ENCODE assay signal across 27 cellular contexts in genomic region chr6:93304514-93304913, GRCh38.
"Had no signal": no experiment of that assay in that cellular context is flagged by ENCODE, and none has a peak within 500 bp of the region (broad histone marks: within the 10 kb centered on the region; RNA-seq: fewer than 3 reads in every experiment).

No MANE protein-coding gene starts in this region.

- H3K36me3 Mint-ChIP-seq: activated naive CD4-positive, alpha-beta T cell treated with anti-CD3 and anti-CD28 coated beads, Interleukin-2, amount 10 ng/mL, durations not matched to agents 7 days and 5 days; activated naive CD8-positive, alpha-beta T cell treated with anti-CD3 and anti-CD28 coated beads for 36 hours had no signal

- H3K4me3 Mint-ChIP-seq: activated CD4-positive, alpha-beta memory T cell treated with anti-CD3 and anti-CD28 coated beads, Interleukin-2, amount 10 ng/mL, durations not matched to agents 7 days and 5 days; activated CD4-positive, alpha-beta T cell treated with anti-CD3 and anti-CD28 coated beads for 36 hours; activated naive CD4-positive, alpha-beta T cell treated with anti-CD3 and anti-CD28 coated beads, Interleukin-2, amount 10 ng/mL, durations not matched to agents 7 days and 5 days; activated naive CD8-positive, alpha-beta T cell treated with anti-CD3 and anti-CD28 coated beads for 36 hours; activated T-helper 17 cell treated with anti-CD3 and anti-CD28 coated beads, Interleukin-2, amount 50 U/mL, for 72 hours had no signal

- H3K27ac Mint-ChIP-seq: activated CD4-positive, alpha-beta memory T cell treated with anti-CD3 and anti-CD28 coated beads, Interleukin-2, amount 10 ng/mL, durations not matched to agents 7 days and 5 days; activated CD4-positive, alpha-beta T cell treated with anti-CD3 and anti-CD28 coated beads for 36 hours; activated naive CD4-positive, alpha-beta T cell treated with anti-CD3 and anti-CD28 coated beads, Interleukin-2, amount 10 ng/mL, durations not matched to agents 7 days and 5 days; activated naive CD8-positive, alpha-beta T cell treated with anti-CD3 and anti-CD28 coated beads for 36 hours; activated T-helper 17 cell treated with anti-CD3 and anti-CD28 coated beads, Interleukin-2, amount 50 U/mL, for 72 hours had no signal

- H3K9me3 ChIP-seq: SK-N-SH had no signal

- H3K4me2 ChIP-seq: KMS-11, SK-N-SH had no signal

- H3K4me1 Mint-ChIP-seq: activated CD4-positive, alpha-beta memory T cell treated with anti-CD3 and anti-CD28 coated beads, Interleukin-2, amount 10 ng/mL, durations not matched to agents 7 days and 5 days; activated CD4-positive, alpha-beta T cell treated with anti-CD3 and anti-CD28 coated beads for 36 hours; activated naive CD4-positive, alpha-beta T cell treated with anti-CD3 and anti-CD28 coated beads, Interleukin-2, amount 10 ng/mL, durations not matched to agents 7 days and 5 days; activated naive CD8-positive, alpha-beta T cell treated with anti-CD3 and anti-CD28 coated beads for 36 hours; activated T-helper 17 cell treated with anti-CD3 and anti-CD28 coated beads, Interleukin-2, amount 50 U/mL, for 72 hours had no signal

- H3K9ac ChIP-seq: KMS-11, SK-N-SH had no signal

- H3K27me3 Mint-ChIP-seq: activated CD4-positive, alpha-beta memory T cell treated with anti-CD3 and anti-CD28 coated beads, Interleukin-2, amount 10 ng/mL, durations not matched to agents 7 days and 5 days; activated CD4-positive, alpha-beta T cell treated with anti-CD3 and anti-CD28 coated beads for 36 hours; activated naive CD4-positive, alpha-beta T cell treated with anti-CD3 and anti-CD28 coated beads, Interleukin-2, amount 10 ng/mL, durations not matched to agents 7 days and 5 days; activated naive CD8-positive, alpha-beta T cell treated with anti-CD3 and anti-CD28 coated beads for 36 hours; activated T-helper 17 cell treated with anti-CD3 and anti-CD28 coated beads, Interleukin-2, amount 50 U/mL, for 72 hours had no signal

- DNase-seq: activated CD4-positive, alpha-beta memory T cell treated with anti-CD3 and anti-CD28 coated beads, Interleukin-2, amount 10 ng/mL, durations not matched to agents 7 days and 5 days; activated CD4-positive, alpha-beta T cell treated with anti-CD3 and anti-CD28 coated beads for 36 hours; activated CD4-positive, alpha-beta T cell treated with anti-CD3 and anti-CD28 coated beads, Interleukin-2, amount 50 U/mL, for 1 hour; activated gamma-delta T cell treated with Interleukin-2 at 50 U/mL for 16 hours; activated naive CD4-positive, alpha-beta T cell treated with anti-CD3 and anti-CD28 coated beads, Interleukin-2, amount 10 ng/mL, durations not matched to agents 7 days and 5 days; activated naive CD8-positive, alpha-beta T cell treated with anti-CD3 and anti-CD28 coated beads for 36 hours; activated T-cell treated with anti-CD3 and anti-CD28 coated beads for 4 hours; activated T-cell treated with anti-CD3 and anti-CD28 coated beads, Interleukin-2, amount 50 U/mL, for 48 hours; anterior cingulate cortex; caudate nucleus; NCI-H1105; NCI-H1436; NCI-H1694 treated with DMSO at 0.1 percent for 48 hours; NCI-H2029 treated with DMSO at 0.1 percent for 48 hours; NCI-H2171; NCI-H2227 treated with DMSO at 0.1 percent for 48 hours; NCI-H446 treated with DMSO at 0.1 percent for 48 hours; NCI-H524 treated with DMSO at 0.1 percent for 48 hours; NCI-H82; NK-92 treated with Interleukin-12 subunit alpha and Interleukin-12 subunit beta, amount 100 ng/mL, for 24 hours; OCI-M1; RPMI8226; SK-N-SH; T-helper 1 cell had no signal

- H3K27ac ChIP-seq: KMS-11, VCaP had no signal

- H3K9me3 Mint-ChIP-seq: activated naive CD4-positive, alpha-beta T cell treated with anti-CD3 and anti-CD28 coated beads, Interleukin-2, amount 10 ng/mL, durations not matched to agents 7 days and 5 days had no signal
